In genomic region chr18:31419457-31419932, GRCh38 we compare ENCODE assay signal across 19 cellular contexts. TPM values are rescaled to one million over a fixed set of nuclear protein-coding genes. Genes with fewer than 3 reads are reported as not detected.
DNase-seq lines count a peak whose midpoint lies in the region; ATAC-seq, FAIRE-seq and TF ChIP-seq lines count a peak whose summit lies in the region.
"Had no signal": no experiment of that assay in that cellular context is flagged by ENCODE, and none has a peak within 500 bp of the region (broad histone marks: within the 10 kb centered on the region; RNA-seq: fewer than 3 reads in every experiment).

No MANE protein-coding gene starts in this region.

- no peaks in the 10 kb centered on the region for H3K27me3 ChIP-seq in K562 (ENCODE audit: control insufficient read depth in 2 of 2, insufficient read depth in 2 of 2, low read length in 2 of 2)
- H3K27me3 ChIP-seq in foreskin keratinocyte: no peaks in the 10 kb centered on the region
- no peaks in the 10 kb centered on the region for H3K27me3 ChIP-seq in vagina
- H3K27me3 ChIP-seq: BLaER1 treated with 17β-estradiol and CSF1 and Interleukin-3, amounts not matched to agents 10 nM and 100 nM; Peyer's patch had no signal

- no peak for TF ChIP-seq CTCF in K562 (IDR thresholded peaks at IDR 0.05 in 2 of 3, conservative IDR thresholded peaks at IDR 0.05 in 1 of 3; ENCODE audit: insufficient read depth in 2 of 3, low read depth in 1 of 3, low read length in 3 of 3)
- peak; percentile 39 for TF ChIP-seq CTCF in foreskin keratinocyte (conservative IDR thresholded peaks at IDR 0.05)
- no peak for TF ChIP-seq CTCF in vagina (IDR thresholded peaks at IDR 0.05)

- H3K79me2 ChIP-seq in K562 (ENCODE audit: control insufficient read depth, insufficient read depth, low read length): no peaks in the 10 kb centered on the region

- no TSS peak for BruUV-seq in K562 (replicated peaks; lab: Mats Ljungman, UMichigan)

- POLR2A ChIA-PET in K562 (lab: Yijun Ruan, JAX): interaction anchor here (0.6 kb wide), 1 partner anchor 472 kb away, joined by 3 read pairs; no protein-coding TSS in a partner anchor

- no peak for TF ChIP-seq POLR2A in K562 (conservative IDR thresholded peaks at IDR 0.05)
- no peak for TF ChIP-seq POLR2A in vagina (IDR thresholded peaks at IDR 0.05)

- DNase-seq in NCI-H82 (lab: John Stamatoyannopoulos, UW): peak; percentile 5
- no peak for DNase-seq in NCI-H82 treated with DMSO at 0.1 percent for 48 hours (lab: John Stamatoyannopoulos, UW; ENCODE audit: unreplicated experiment)
- peak in 2 of 4 experiments; percentile 24 to 61 for DNase-seq in K562 (ENCODE audit: extremely low read depth in 1 of 4, low spot score in 3 of 4)
- peak; percentile 61 to 66 for DNase-seq in foreskin keratinocyte
- DNase-seq in vagina (ENCODE audit: extremely low spot score in 2 of 2): no peak
- DNase-seq in stimulated activated naive CD8-positive, alpha-beta T cell treated with anti-CD3 and anti-CD28 coated beads, Interleukin-15, amount 100 ng/mL, for 72 hours: no peak
- no peak for DNase-seq in hypothalamus (lab: John Stamatoyannopoulos, UW)
- DNase-seq: 8988T, DMS153, KG1, MM.1S, NCI-H1105, NCI-H187, NCI-H446 treated with DMSO at 0.1 percent for 48 hours, NCI-H774, Peyer's patch, SHP77 treated with DMSO at 0.1 percent for 48 hours had no signal

- H3K9ac ChIP-seq in K562 (ENCODE audit: insufficient read depth in 1 of 2, low read depth in 2 of 2, low read length in 2 of 2): no peak overlapping the region
- H3K9ac ChIP-seq: BLaER1 treated with 17β-estradiol and CSF1 and Interleukin-3, amounts not matched to agents 10 nM and 100 nM had no signal

- H3K4me3 Mint-ChIP-seq in stimulated activated naive CD8-positive, alpha-beta T cell treated with anti-CD3 and anti-CD28 coated beads, Interleukin-15, amount 100 ng/mL, for 72 hours: no peak overlapping the region

- no peak for TF ChIP-seq RAD21 in K562 (CRISPR knock-in tag; conservative IDR thresholded peaks at IDR 0.05 in 1 of 2, IDR thresholded peaks at IDR 0.05 in 1 of 2)

- H3K27me3 Mint-ChIP-seq in stimulated activated naive CD8-positive, alpha-beta T cell treated with anti-CD3 and anti-CD28 coated beads, Interleukin-15, amount 100 ng/mL, for 72 hours: no peaks in the 10 kb centered on the region

- CTCF ChIA-PET in K562 (lab: Yijun Ruan, JAX; ENCODE audit: low intra/inter-chr PET ratio): no interaction called here

- peak; percentile 81 for ATAC-seq in K562
- peak; percentile 90 for ATAC-seq in foreskin keratinocyte
- no peak for ATAC-seq in stimulated activated naive CD8-positive, alpha-beta T cell treated with anti-CD3 and anti-CD28 coated beads, Interleukin-15, amount 100 ng/mL, for 72 hours
- no peak for ATAC-seq in activated CD4-positive, CD25-positive, alpha-beta regulatory T cell treated with anti-CD3 and anti-CD28 coated beads, Interleukin-2, amount 50 U/mL, for 24 hours

- TF ChIP-seq EP300 in K562 (IDR thresholded peaks at IDR 0.05; ENCODE audit: low read length): no peak

- H3K4me2 ChIP-seq in K562 (ENCODE audit: insufficient read depth, low read length): peak overlapping the region; percentile 2; the same call in 1 of the 2 replicates
- H3K4me2 ChIP-seq: BLaER1 treated with 17β-estradiol and CSF1 and Interleukin-3, amounts not matched to agents 10 nM and 100 nM had no signal

- no peak overlapping the region for H3K27ac Mint-ChIP-seq in stimulated activated naive CD8-positive, alpha-beta T cell treated with anti-CD3 and anti-CD28 coated beads, Interleukin-15, amount 100 ng/mL, for 72 hours

- H3K27ac ChIP-seq in K562 (ENCODE audit: extremely low read depth, low read depth, low read length) (no peak overlapping the region), foreskin keratinocyte (peak overlapping the region; percentile 53), vagina (peak overlapping the region; percentile 24)
- H3K27ac ChIP-seq: BLaER1 treated with 17β-estradiol and CSF1 and Interleukin-3, amounts not matched to agents 10 nM and 100 nM; Peyer's patch had no signal

- H3K4me1 ChIP-seq in K562 (replicated peaks in 1 of 2; ENCODE audit: control insufficient read depth in 2 of 2, insufficient read depth in 2 of 2, low read length in 2 of 2): peaks cover 0 to 5% of the 10 kb centered on the region in 2 experiments; a peak in 1 of 5 replicates
- H3K4me1 ChIP-seq in foreskin keratinocyte: peaks cover 13% of the 10 kb centered on the region
- H3K4me1 ChIP-seq in vagina: no peaks in the 10 kb centered on the region
- H3K4me1 ChIP-seq: BLaER1 treated with 17β-estradiol and CSF1 and Interleukin-3, amounts not matched to agents 10 nM and 100 nM; Peyer's patch had no signal

- H4K20me1 ChIP-seq in K562 (replicated peaks; ENCODE audit: control insufficient read depth, insufficient read depth, low read length): no peaks in the 10 kb centered on the region
- H4K20me1 ChIP-seq: BLaER1 treated with 17β-estradiol and CSF1 and Interleukin-3, amounts not matched to agents 10 nM and 100 nM had no signal

- H3K9me3 ChIP-seq in K562 (replicated peaks; ENCODE audit: control insufficient read depth, insufficient read depth, low read depth, low read length) (no peaks in the 10 kb centered on the region), vagina (no peaks in the 10 kb centered on the region)
- H3K9me3 ChIP-seq: BLaER1 treated with 17β-estradiol and CSF1 and Interleukin-3, amounts not matched to agents 10 nM and 100 nM; Peyer's patch had no signal

- in situ Hi-C loops in K562 (cut with MboI): no loop called here

- WGBS in K562 (ENCODE audit: insufficient coverage, low coverage, missing lambda C conversion rate): 2% methylated on average over 7 of the region's 7 CpGs

- peak overlapping the region; percentile 43 for H2AFZ ChIP-seq in K562 (ENCODE audit: low read depth, low read length)

- no peak overlapping the region for H3K4me3 ChIP-seq in K562
- no peak overlapping the region for H3K4me3 ChIP-seq in vagina
- H3K4me3 ChIP-seq: BLaER1 treated with 17β-estradiol and CSF1 and Interleukin-3, amounts not matched to agents 10 nM and 100 nM; Peyer's patch had no signal

- H3K9me1 ChIP-seq in K562 (ENCODE audit: control insufficient read depth, insufficient read depth, low read length): no peaks in the 10 kb centered on the region

- H3K4me1 Mint-ChIP-seq in stimulated activated naive CD8-positive, alpha-beta T cell treated with anti-CD3 and anti-CD28 coated beads, Interleukin-15, amount 100 ng/mL, for 72 hours: no peaks in the 10 kb centered on the region

- H3K9me3 Mint-ChIP-seq in stimulated activated naive CD8-positive, alpha-beta T cell treated with anti-CD3 and anti-CD28 coated beads, Interleukin-15, amount 100 ng/mL, for 72 hours: peaks cover 0 to 4% of the 10 kb centered on the region in 2 donors

- intact Hi-C loops in K562 (cut with micrococcal nuclease): no loop called here
- intact Hi-C loops in vagina (cut with DNase I): no loop called here

- H3K36me3 ChIP-seq in K562 (ENCODE audit: control insufficient read depth, insufficient read depth, low read length) (no peaks in the 10 kb centered on the region), vagina (no peaks in the 10 kb centered on the region)
- H3K36me3 ChIP-seq: BLaER1 treated with 17β-estradiol and CSF1 and Interleukin-3, amounts not matched to agents 10 nM and 100 nM; Peyer's patch had no signal

- FAIRE-seq in K562 (lab: Jason Lieb, UNC): no peak

TF ChIP-seq in K562, 482 proteins besides CTCF, POLR2A, EP300 and RAD21 (continues in another document):
- TF ChIP-seq FOSL1 (tag; conservative IDR thresholded peaks at IDR 0.05) (peak; percentile 64), MEIS2 (IDR thresholded peaks at IDR 0.05; ENCODE audit: partially characterized antibody) (peak; percentile 5)

RNA-seq across cellular contexts. Expression of gene DSG3, which starts 28.0 kb away (rescaled TPM):
- total RNA-seq in K562 (2011; cell fraction: chromatin; rRNA removed; ENCODE audit: low replicate concordance): 0.18 TPM in 1 of 2 replicates, not detected in the other
- total RNA-seq in K562 (2011; cell fraction: nucleolus; rRNA removed): under 0.01 TPM in 1 of 2 replicates, not detected in the other
- total RNA-seq in K562 (2011; cell fraction: nucleoplasm; rRNA removed): 0.07 TPM in 1 of 2 replicates, not detected in the other
- total RNA-seq in K562 (2014; rRNA removed) (0.05 and 0.08 TPM in 2 replicates), K562 (2014; rRNA removed; fragmentation: Illumina TruSeq; extraction: Trizol) (0.11 and 0.13 TPM in 2 replicates), K562 (2015; rRNA removed; fragmentation: Illumina TruSeq; extraction: Trizol) (0.15 and 0.18 TPM in 2 replicates), K562 (2021) (0.07 and 0.18 TPM in 2 replicates), foreskin keratinocyte (73.1 and 102 TPM in 2 replicates), vagina (192 TPM)
- polyA plus RNA-seq in K562 (2011; rRNA removed) (0.01 and 0.06 TPM in 2 replicates), K562 (2014; fragmentation: Illumina TruSeq; extraction: Trizol) (0.07 and 0.08 TPM in 2 replicates), K562 (2014; fragmentation: Nextera tagmentation; extraction: Ambion mirVana) (under 1 TPM in 1 of 2 experiments, not detected in 1; 0.06 TPM), K562 (2014; rRNA removed) (0.04 TPM in 2 replicates), foreskin keratinocyte (18.4 and 20.3 TPM in 2 replicates)
- polyA plus RNA-seq in K562 (2011; cell fraction: cytosol; rRNA removed): 0.01 TPM in 1 of 2 replicates, not detected in the other
- not detected in 2 replicates for polyA plus RNA-seq in K562 (2011; cell fraction: nucleus; rRNA removed)
- polyA plus RNA-seq in K562 (2012): 0.13 and 0.24 TPM in 2 replicates
- polyA minus RNA-seq in K562 (2011; rRNA and poly(A)+ RNA removed): 0.03 and 0.04 TPM in 2 replicates
- polyA minus RNA-seq in K562 (2011; cell fraction: cytosol; rRNA and poly(A)+ RNA removed): not detected in 2 replicates
- polyA minus RNA-seq in K562 (2011; cell fraction: nucleus; rRNA and poly(A)+ RNA removed): under 0.01 TPM in 1 of 2 replicates, not detected in the other

RNA-seq across cellular contexts. Expression of gene DSG4, which starts 42.9 kb away (rescaled TPM):
- not detected in 2 replicates for total RNA-seq in K562 (2011; cell fraction: chromatin; rRNA removed; ENCODE audit: low replicate concordance)
- not detected in 2 replicates for total RNA-seq in K562 (2011; cell fraction: nucleolus; rRNA removed)
- not detected in 2 replicates for total RNA-seq in K562 (2011; cell fraction: nucleoplasm; rRNA removed)
- total RNA-seq in K562 (2014; rRNA removed) (not detected in 2 replicates), K562 (2014; rRNA removed; fragmentation: Illumina TruSeq; extraction: Trizol) (not detected in 2 replicates), K562 (2015; rRNA removed; fragmentation: Illumina TruSeq; extraction: Trizol) (not detected in 2 replicates), K562 (2021) (not detected in 2 replicates), foreskin keratinocyte (0.04 TPM in 1 of 2 replicates, not detected in the other), vagina (not detected)
- polyA plus RNA-seq in K562 (2011; rRNA removed) (not detected in 2 replicates), K562 (2014; fragmentation: Illumina TruSeq; extraction: Trizol) (not detected in 2 replicates), K562 (2014; fragmentation: Nextera tagmentation; extraction: Ambion mirVana) (not detected), K562 (2014; rRNA removed) (not detected in 2 replicates), foreskin keratinocyte (not detected in 2 replicates)
- not detected in 2 replicates for polyA plus RNA-seq in K562 (2011; cell fraction: cytosol; rRNA removed)
- not detected in 2 replicates for polyA plus RNA-seq in K562 (2011; cell fraction: nucleus; rRNA removed)
- polyA plus RNA-seq in K562 (2012): not detected in 2 replicates
- not detected in 2 replicates for polyA minus RNA-seq in K562 (2011; rRNA and poly(A)+ RNA removed)
- not detected in 2 replicates for polyA minus RNA-seq in K562 (2011; cell fraction: cytosol; rRNA and poly(A)+ RNA removed)
- polyA minus RNA-seq in K562 (2011; cell fraction: nucleus; rRNA and poly(A)+ RNA removed): not detected in 2 replicates

Comparison
In these comparisons a context has a peak if more than half of its experiments do, and no peak if none do; other contexts are left out.
1. DNase-seq: peak in NCI-H82 (single experiment) and foreskin keratinocyte (2 of 2); none in NCI-H82 treated with DMSO at 0.1 percent for 48 hours (single experiment), vagina (0 of 2), stimulated activated naive CD8-positive, alpha-beta T cell treated with anti-CD3 and anti-CD28 coated beads, Interleukin-15, amount 100 ng/mL, for 72 hours (0 of 2) and hypothalamus (0 of 51).
2. ATAC-seq: peak in K562 (single experiment) and foreskin keratinocyte (single experiment); none in stimulated activated naive CD8-positive, alpha-beta T cell treated with anti-CD3 and anti-CD28 coated beads, Interleukin-15, amount 100 ng/mL, for 72 hours (single experiment) and activated CD4-positive, CD25-positive, alpha-beta regulatory T cell treated with anti-CD3 and anti-CD28 coated beads, Interleukin-2, amount 50 U/mL, for 24 hours (0 of 2).
3. RNA of gene DSG3, which starts 28.0 kb away (total RNA-seq): 192 TPM in vagina (single experiment) and 73.1 to 102 TPM in foreskin keratinocyte; under 0.01 to 0.18 TPM in K562; every median in the first group is over 10 times any median in the second.